1 cellular context compared by ENCODE assay signal in the genomic region with DNA sequence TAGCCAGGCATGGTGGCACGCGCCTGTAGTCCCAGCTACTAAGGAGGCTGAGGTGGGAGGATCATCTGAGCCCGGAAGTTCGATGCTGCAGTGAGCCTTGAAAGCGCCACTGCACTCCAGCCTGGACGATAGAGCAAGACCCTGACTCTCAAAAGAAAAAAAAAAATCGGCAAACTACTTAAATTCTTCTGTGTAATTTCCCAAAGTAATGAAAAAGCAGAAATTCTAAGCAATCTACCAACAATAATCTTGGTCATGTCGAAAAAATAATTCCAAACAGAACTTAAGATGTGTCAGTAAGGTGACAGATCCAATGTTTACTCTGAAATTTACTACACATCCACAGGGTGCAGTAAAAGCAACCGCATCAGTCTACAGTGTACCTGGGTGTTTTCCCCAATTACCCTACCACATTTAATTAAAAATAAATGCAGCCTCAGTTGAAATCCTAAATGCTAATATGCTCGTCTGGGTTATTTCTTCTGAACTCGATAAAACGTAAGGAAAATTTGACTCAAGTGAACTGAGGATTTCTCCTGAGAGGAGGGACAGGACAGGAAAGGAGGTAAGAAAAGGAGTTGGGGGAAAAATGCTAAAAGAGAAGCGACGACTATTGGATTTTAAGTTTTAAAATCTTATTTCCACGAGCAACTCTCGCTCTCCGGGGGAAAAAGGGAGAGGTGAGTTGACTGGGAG.
TF ChIP-seq lines count a peak whose summit lies in the region.

No MANE protein-coding gene starts in this region.

TF ChIP-seq in HepG2, 621 proteins besides CTCF, POLR2A, EP300 and RAD21:
- 0 out of 2 replicates have a peak, but pooled peaks have one; percentile 0 for TF ChIP-seq ZNF234 (CRISPR knock-in tag; conservative IDR thresholded peaks at IDR 0.05)
- TF ChIP-seq, protein P1, sequence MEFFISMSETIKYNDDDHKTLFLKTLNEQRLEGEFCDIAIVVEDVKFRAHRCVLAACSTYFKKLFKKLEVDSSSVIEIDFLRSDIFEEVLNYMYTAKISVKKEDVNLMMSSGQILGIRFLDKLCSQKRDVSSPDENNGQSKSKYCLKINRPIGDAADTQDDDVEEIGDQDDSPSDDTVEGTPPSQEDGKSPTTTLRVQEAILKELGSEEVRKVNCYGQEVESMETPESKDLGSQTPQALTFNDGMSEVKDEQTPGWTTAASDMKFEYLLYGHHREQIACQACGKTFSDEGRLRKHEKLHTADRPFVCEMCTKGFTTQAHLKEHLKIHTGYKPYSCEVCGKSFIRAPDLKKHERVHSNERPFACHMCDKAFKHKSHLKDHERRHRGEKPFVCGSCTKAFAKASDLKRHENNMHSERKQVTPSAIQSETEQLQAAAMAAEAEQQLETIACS (CRISPR knock-in tag; IDR thresholded peaks at IDR 0.05) = 0 out of 2 replicates have a peak, but pooled peaks have one; percentile 24
- no peak for TF ChIP-seq IRX3 (CRISPR knock-in tag; IDR thresholded peaks at IDR 0.05; ENCODE audit: borderline replicate concordance, low read depth)
- TF ChIP-seq, protein P2, sequence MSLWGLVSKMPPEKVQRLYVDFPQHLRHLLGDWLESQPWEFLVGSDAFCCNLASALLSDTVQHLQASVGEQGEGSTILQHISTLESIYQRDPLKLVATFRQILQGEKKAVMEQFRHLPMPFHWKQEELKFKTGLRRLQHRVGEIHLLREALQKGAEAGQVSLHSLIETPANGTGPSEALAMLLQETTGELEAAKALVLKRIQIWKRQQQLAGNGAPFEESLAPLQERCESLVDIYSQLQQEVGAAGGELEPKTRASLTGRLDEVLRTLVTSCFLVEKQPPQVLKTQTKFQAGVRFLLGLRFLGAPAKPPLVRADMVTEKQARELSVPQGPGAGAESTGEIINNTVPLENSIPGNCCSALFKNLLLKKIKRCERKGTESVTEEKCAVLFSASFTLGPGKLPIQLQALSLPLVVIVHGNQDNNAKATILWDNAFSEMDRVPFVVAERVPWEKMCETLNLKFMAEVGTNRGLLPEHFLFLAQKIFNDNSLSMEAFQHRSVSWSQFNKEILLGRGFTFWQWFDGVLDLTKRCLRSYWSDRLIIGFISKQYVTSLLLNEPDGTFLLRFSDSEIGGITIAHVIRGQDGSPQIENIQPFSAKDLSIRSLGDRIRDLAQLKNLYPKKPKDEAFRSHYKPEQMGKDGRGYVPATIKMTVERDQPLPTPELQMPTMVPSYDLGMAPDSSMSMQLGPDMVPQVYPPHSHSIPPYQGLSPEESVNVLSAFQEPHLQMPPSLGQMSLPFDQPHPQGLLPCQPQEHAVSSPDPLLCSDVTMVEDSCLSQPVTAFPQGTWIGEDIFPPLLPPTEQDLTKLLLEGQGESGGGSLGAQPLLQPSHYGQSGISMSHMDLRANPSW (CRISPR knock-in tag; IDR thresholded peaks at IDR 0.05; ENCODE audit: borderline replicate concordance) = peak; percentile 20; the same call in 1 of the 2 replicates
- 0 out of 2 replicates have a peak, but pooled peaks have one; percentile 19 for TF ChIP-seq ZBTB20 (CRISPR knock-in tag; IDR thresholded peaks at IDR 0.05; ENCODE audit: borderline replicate concordance, low read depth)
- peak; percentile 30; the same call in 1 of the 2 replicates for TF ChIP-seq ZMYM2 (CRISPR knock-in tag; IDR thresholded peaks at IDR 0.05)
- TF ChIP-seq GABPA (IDR thresholded peaks at IDR 0.05; ENCODE audit: low read depth, low read length) = no peak
- peak; percentile 34; the same call in 1 of the 2 replicates for TF ChIP-seq GABPA (CRISPR knock-in tag; IDR thresholded peaks at IDR 0.05; ENCODE audit: low read depth)
- peak; percentile 45; the same call in 1 of the 2 replicates for TF ChIP-seq GABPB1 (CRISPR knock-in tag; IDR thresholded peaks at IDR 0.05)
- peak; percentile 57; the same call in 1 of the 2 replicates for TF ChIP-seq ZNF460 (CRISPR knock-in tag; IDR thresholded peaks at IDR 0.05; ENCODE audit: borderline replicate concordance)
- no peak for TF ChIP-seq XBP1 (CRISPR knock-in tag; IDR thresholded peaks at IDR 0.05)
- TF ChIP-seq, protein P3, sequence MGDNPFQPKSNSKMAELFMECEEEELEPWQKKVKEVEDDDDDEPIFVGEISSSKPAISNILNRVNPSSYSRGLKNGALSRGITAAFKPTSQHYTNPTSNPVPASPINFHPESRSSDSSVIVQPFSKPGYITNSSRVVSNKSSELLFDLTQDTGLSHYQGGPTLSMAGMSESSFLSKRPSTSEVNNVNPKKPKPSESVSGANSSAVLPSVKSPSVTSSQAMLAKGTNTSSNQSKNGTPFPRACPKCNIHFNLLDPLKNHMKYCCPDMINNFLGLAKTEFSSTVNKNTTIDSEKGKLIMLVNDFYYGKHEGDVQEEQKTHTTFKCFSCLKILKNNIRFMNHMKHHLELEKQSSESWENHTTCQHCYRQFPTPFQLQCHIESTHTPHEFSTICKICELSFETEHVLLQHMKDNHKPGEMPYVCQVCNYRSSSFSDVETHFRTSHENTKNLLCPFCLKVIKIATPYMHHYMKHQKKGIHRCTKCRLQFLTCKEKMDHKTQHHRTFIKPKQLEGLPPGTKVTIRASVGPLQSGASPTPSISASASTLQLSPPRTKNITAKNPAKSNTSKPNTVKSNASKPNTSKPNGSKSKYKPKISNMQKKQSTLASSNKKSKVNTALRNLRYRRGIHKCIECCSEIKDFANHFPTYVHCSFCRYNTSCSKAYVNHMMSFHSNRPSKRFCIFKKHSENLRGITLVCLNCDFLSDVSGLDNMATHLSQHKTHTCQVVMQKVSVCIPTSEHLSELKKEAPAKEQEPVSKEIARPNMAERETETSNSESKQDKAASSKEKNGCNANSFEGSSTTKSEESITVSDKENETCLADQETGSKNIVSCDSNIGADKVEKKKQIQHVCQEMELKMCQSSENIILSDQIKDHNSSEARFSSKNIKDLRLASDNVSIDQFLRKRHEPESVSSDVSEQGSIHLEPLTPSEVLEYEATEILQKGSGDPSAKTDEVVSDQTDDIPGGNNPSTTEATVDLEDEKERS (CRISPR knock-in tag; IDR thresholded peaks at IDR 0.05) = 0 out of 2 replicates have a peak, but pooled peaks have one; percentile 58
- TF ChIP-seq SAP130 (CRISPR knock-in tag; IDR thresholded peaks at IDR 0.05; ENCODE audit: low read depth) = peak; percentile 42; the same call in 1 of the 2 replicates
- no peak for TF ChIP-seq FOXA1 (IDR thresholded peaks at IDR 0.05)
- TF ChIP-seq FOXA1 (CRISPR knock-in tag; IDR thresholded peaks at IDR 0.05) = 0 out of 2 replicates have a peak, but pooled peaks have one; percentile 32
- no peak for TF ChIP-seq ZNF431 (CRISPR knock-in tag; IDR thresholded peaks at IDR 0.05; ENCODE audit: borderline replicate concordance, low read depth)
- peak; percentile 93 for TF ChIP-seq ZNF121 (CRISPR knock-in tag; IDR thresholded peaks at IDR 0.05)
- no peak for TF ChIP-seq ZNF75D (CRISPR knock-in tag; IDR thresholded peaks at IDR 0.05; ENCODE audit: borderline replicate concordance)
- peak; percentile 23; the same call in 1 of the 2 replicates for TF ChIP-seq ZMYM4 (CRISPR knock-in tag; IDR thresholded peaks at IDR 0.05)
- TF ChIP-seq, protein P4, sequence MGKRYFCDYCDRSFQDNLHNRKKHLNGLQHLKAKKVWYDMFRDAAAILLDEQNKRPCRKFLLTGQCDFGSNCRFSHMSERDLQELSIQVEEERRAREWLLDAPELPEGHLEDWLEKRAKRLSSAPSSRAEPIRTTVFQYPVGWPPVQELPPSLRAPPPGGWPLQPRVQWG (CRISPR knock-in tag; IDR thresholded peaks at IDR 0.05; ENCODE audit: borderline replicate concordance, low read depth) = no peak
- no peak for TF ChIP-seq JARID2 (CRISPR knock-in tag; IDR thresholded peaks at IDR 0.05; ENCODE audit: insufficient replicate concordance)
- TF ChIP-seq, protein P5, sequence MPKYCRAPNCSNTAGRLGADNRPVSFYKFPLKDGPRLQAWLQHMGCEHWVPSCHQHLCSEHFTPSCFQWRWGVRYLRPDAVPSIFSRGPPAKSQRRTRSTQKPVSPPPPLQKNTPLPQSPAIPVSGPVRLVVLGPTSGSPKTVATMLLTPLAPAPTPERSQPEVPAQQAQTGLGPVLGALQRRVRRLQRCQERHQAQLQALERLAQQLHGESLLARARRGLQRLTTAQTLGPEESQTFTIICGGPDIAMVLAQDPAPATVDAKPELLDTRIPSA (CRISPR knock-in tag; IDR thresholded peaks at IDR 0.05; ENCODE audit: borderline replicate concordance) = peak; percentile 10; the same call in 1 of the 2 replicates
- TF ChIP-seq, protein P6, sequence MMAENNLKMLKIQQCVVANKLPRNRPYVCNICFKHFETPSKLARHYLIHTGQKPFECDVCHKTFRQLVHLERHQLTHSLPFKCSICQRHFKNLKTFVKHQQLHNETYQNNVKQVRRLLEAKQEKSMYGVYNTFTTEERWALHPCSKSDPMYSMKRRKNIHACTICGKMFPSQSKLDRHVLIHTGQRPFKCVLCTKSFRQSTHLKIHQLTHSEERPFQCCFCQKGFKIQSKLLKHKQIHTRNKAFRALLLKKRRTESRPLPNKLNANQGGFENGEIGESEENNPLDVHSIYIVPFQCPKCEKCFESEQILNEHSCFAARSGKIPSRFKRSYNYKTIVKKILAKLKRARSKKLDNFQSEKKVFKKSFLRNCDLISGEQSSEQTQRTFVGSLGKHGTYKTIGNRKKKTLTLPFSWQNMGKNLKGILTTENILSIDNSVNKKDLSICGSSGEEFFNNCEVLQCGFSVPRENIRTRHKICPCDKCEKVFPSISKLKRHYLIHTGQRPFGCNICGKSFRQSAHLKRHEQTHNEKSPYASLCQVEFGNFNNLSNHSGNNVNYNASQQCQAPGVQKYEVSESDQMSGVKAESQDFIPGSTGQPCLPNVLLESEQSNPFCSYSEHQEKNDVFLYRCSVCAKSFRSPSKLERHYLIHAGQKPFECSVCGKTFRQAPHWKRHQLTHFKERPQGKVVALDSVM (CRISPR knock-in tag; IDR thresholded peaks at IDR 0.05) = peak; percentile 95
- TF ChIP-seq, protein P7, sequence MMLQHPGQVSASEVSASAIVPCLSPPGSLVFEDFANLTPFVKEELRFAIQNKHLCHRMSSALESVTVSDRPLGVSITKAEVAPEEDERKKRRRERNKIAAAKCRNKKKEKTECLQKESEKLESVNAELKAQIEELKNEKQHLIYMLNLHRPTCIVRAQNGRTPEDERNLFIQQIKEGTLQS (CRISPR knock-in tag; IDR thresholded peaks at IDR 0.05) = no peak
- TF ChIP-seq CENPT (CRISPR knock-in tag; IDR thresholded peaks at IDR 0.05; ENCODE audit: low read depth) = no peak
- TF ChIP-seq SALL1 (CRISPR knock-in tag; IDR thresholded peaks at IDR 0.05) = peak; percentile 33; the same call in 1 of the 2 replicates
